In genomic region chr13:28658539-28658795, GRCh38 we compare ENCODE assay signal across 8 cellular contexts. TPM values are rescaled to one million over a fixed set of nuclear protein-coding genes. Genes with fewer than 3 reads are reported as not detected.
DNase-seq lines count a peak whose midpoint lies in the region; ATAC-seq and TF ChIP-seq lines count a peak whose summit lies in the region.

No MANE protein-coding gene starts in this region.

- H3K4me3 Mint-ChIP-seq in T-cell, result peak overlapping the region; percentile 96 to 98 (median 97)

- TF ChIP-seq POLR2A in gastroesophageal sphincter (IDR thresholded peaks at IDR 0.05), result no peak

- H3K27ac Mint-ChIP-seq in T-cell, result peak overlapping the region; percentile 95 to 97

- H3K9me3 Mint-ChIP-seq in T-cell, result no peaks in the 10 kb centered on the region

- no peak for TF ChIP-seq EP300 in gastroesophageal sphincter (IDR thresholded peaks at IDR 0.05)

- intact Hi-C loops in psoas muscle (cut with DNase I), result loop anchor here (2.0 to 5.0 kb wide), 2 partner anchors 59 to 60 kb away; partner anchors contain the start of gene SLC46A3 (in 2 of the 2)

- peak overlapping the region; percentile 90 to 98 for H3K4me3 ChIP-seq in gastroesophageal sphincter
- H3K4me3 ChIP-seq in psoas muscle, result peak overlapping the region; percentile 92

- 0% methylated on average over 6 to 7 of the region's 8 CpGs for WGBS in gastroesophageal sphincter (ENCODE audit: low coverage in 1 of 2), 2 donors
- WGBS in psoas muscle, 3 donors, result 0 to 1% (median 0%) methylated on average over 8 of the region's 8 CpGs

- H3K27me3 ChIP-seq in gastroesophageal sphincter (no peaks in the 10 kb centered on the region), psoas muscle (ENCODE audit: insufficient read depth in 3 of 3, low read length in 2 of 3) (no peaks in the 10 kb centered on the region)

- no peaks in the 10 kb centered on the region for H3K27me3 Mint-ChIP-seq in T-cell

- no peak for TF ChIP-seq CTCF in gastroesophageal sphincter (IDR thresholded peaks at IDR 0.05)
- no peak for TF ChIP-seq CTCF in psoas muscle (IDR thresholded peaks at IDR 0.05)

- POLR2A ChIA-PET in T-cell (lab: Charles Lee), result interaction anchor here (0.6 to 1.5 kb wide), 6 partner anchors 12 to 473 kb away, joined by 3 to 4 read pairs (median 3); no protein-coding TSS in a partner anchor

- ATAC-seq in GM18508 (IDR thresholded peaks at IDR 0.05; ENCODE audit: insufficient read depth, unreplicated experiment) (peak; percentile 6), HG02798 (IDR thresholded peaks at IDR 0.05; ENCODE audit: poor library complexity, unreplicated experiment) (peak; percentile 5), T-cell (replicated peaks in 1 of 4) (peak in 1 of 4 experiments; percentile 3), gastroesophageal sphincter (peak; percentile 38), psoas muscle (peak in 3 of 4 donors; percentile 26 to 42 (median 36))

- H3K9me3 ChIP-seq in gastroesophageal sphincter (no peaks in the 10 kb centered on the region), psoas muscle (no peaks in the 10 kb centered on the region)

- H3K4me1 ChIP-seq in gastroesophageal sphincter (peaks cover 11 to 54% (median 16%) of the 10 kb centered on the region in 3 donors), psoas muscle (peaks cover 37% of the 10 kb centered on the region)

- peaks cover 16% of the 10 kb centered on the region for H3K36me3 Mint-ChIP-seq in T-cell

- DNase-seq in T-cell (peak in 2 of 34 experiments; percentile 2 to 4), psoas muscle (no peak), iPS-NIHi7 (ENCODE audit: extremely low spot score) (no peak), NCI-H2196 (lab: John Stamatoyannopoulos, UW; ENCODE audit: unreplicated experiment) (no peak), AG08395 (ENCODE audit: low spot score) (no peak)

- peak overlapping the region; percentile 88 to 95 (median 92) for H3K27ac ChIP-seq in gastroesophageal sphincter
- H3K27ac ChIP-seq in psoas muscle, result peak overlapping the region; percentile 95

- H3K4me1 Mint-ChIP-seq in T-cell, result peaks cover 56 to 70% (median 57%) of the 10 kb centered on the region in 3 donors

- peaks cover 0 to 24% of the 10 kb centered on the region in 2 donors for H3K36me3 ChIP-seq in gastroesophageal sphincter
- peaks cover 6 to 22% of the 10 kb centered on the region in 2 donors for H3K36me3 ChIP-seq in psoas muscle (ENCODE audit: insufficient read depth in 1 of 2, low read depth in 1 of 2)

- CTCF ChIA-PET in T-cell (lab: Charles Lee), result interaction anchor here (0.6 to 1.1 kb wide), 4 partner anchors 20 to 305 kb away, joined by 3 to 5 read pairs (median 4); no protein-coding TSS in a partner anchor

RNA-seq across cellular contexts. Expression of gene POMP, which starts 0.5 kb away (rescaled TPM):
- total RNA-seq in T-cell (10 to 100 TPM; 21.4 to 24.7 (median 23.3) TPM), gastroesophageal sphincter (10 to 100 TPM; 47.6 to 71.6 (median 60.1) TPM), psoas muscle (100 to 1,000 TPM in 3 of 4 donors, 10 to 100 TPM in 1; 76.3 to 128 (median 122) TPM)
- polyA plus RNA-seq in psoas muscle, result 100 to 1,000 TPM; 160 to 351 (median 247) TPM
